1 cellular context compared by ENCODE assay signal in genomic region chr15:74773329-74773728, GRCh38.
TF ChIP-seq lines count a peak whose summit lies in the region.

No MANE protein-coding gene starts in this region.

TF ChIP-seq in GM12878, 131 proteins besides CTCF, POLR2A, EP300 and RAD21:
- TF ChIP-seq LARP7 (IDR thresholded peaks at IDR 0.05): no peak
- TF ChIP-seq TAF1 (IDR thresholded peaks at IDR 0.05; ENCODE audit: borderline replicate concordance, low read depth, low read length): no peak
- no peak for TF ChIP-seq STAT3 (IDR thresholded peaks at IDR 0.05; ENCODE audit: low read depth, low read length)
- TF ChIP-seq PML (IDR thresholded peaks at IDR 0.05; ENCODE audit: low read length): no peak
- no peak for TF ChIP-seq NFXL1 (IDR thresholded peaks at IDR 0.05; ENCODE audit: borderline replicate concordance)
- TF ChIP-seq BACH1 (IDR thresholded peaks at IDR 0.05; ENCODE audit: borderline replicate concordance): no peak
- TF ChIP-seq SMAD5 (IDR thresholded peaks at IDR 0.05; ENCODE audit: low read depth): no peak
- no peak for TF ChIP-seq E2F4 (IDR thresholded peaks at IDR 0.05; ENCODE audit: low read depth, low read length)
- no peak for TF ChIP-seq TCF12 (IDR thresholded peaks at IDR 0.05; ENCODE audit: low read depth, low read length)
- no peak for TF ChIP-seq KDM1A (IDR thresholded peaks at IDR 0.05; ENCODE audit: borderline replicate concordance)
- TF ChIP-seq E2F8 (IDR thresholded peaks at IDR 0.05; ENCODE audit: low read depth, partially characterized antibody): no peak
- TF ChIP-seq, protein P1, sequence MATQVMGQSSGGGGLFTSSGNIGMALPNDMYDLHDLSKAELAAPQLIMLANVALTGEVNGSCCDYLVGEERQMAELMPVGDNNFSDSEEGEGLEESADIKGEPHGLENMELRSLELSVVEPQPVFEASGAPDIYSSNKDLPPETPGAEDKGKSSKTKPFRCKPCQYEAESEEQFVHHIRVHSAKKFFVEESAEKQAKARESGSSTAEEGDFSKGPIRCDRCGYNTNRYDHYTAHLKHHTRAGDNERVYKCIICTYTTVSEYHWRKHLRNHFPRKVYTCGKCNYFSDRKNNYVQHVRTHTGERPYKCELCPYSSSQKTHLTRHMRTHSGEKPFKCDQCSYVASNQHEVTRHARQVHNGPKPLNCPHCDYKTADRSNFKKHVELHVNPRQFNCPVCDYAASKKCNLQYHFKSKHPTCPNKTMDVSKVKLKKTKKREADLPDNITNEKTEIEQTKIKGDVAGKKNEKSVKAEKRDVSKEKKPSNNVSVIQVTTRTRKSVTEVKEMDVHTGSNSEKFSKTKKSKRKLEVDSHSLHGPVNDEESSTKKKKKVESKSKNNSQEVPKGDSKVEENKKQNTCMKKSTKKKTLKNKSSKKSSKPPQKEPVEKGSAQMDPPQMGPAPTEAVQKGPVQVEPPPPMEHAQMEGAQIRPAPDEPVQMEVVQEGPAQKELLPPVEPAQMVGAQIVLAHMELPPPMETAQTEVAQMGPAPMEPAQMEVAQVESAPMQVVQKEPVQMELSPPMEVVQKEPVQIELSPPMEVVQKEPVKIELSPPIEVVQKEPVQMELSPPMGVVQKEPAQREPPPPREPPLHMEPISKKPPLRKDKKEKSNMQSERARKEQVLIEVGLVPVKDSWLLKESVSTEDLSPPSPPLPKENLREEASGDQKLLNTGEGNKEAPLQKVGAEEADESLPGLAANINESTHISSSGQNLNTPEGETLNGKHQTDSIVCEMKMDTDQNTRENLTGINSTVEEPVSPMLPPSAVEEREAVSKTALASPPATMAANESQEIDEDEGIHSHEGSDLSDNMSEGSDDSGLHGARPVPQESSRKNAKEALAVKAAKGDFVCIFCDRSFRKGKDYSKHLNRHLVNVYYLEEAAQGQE (IDR thresholded peaks at IDR 0.05; ENCODE audit: low read depth, low read length): no peak
- TF ChIP-seq CREB1 (IDR thresholded peaks at IDR 0.05; ENCODE audit: low read depth): no peak
- TF ChIP-seq, protein P2, sequence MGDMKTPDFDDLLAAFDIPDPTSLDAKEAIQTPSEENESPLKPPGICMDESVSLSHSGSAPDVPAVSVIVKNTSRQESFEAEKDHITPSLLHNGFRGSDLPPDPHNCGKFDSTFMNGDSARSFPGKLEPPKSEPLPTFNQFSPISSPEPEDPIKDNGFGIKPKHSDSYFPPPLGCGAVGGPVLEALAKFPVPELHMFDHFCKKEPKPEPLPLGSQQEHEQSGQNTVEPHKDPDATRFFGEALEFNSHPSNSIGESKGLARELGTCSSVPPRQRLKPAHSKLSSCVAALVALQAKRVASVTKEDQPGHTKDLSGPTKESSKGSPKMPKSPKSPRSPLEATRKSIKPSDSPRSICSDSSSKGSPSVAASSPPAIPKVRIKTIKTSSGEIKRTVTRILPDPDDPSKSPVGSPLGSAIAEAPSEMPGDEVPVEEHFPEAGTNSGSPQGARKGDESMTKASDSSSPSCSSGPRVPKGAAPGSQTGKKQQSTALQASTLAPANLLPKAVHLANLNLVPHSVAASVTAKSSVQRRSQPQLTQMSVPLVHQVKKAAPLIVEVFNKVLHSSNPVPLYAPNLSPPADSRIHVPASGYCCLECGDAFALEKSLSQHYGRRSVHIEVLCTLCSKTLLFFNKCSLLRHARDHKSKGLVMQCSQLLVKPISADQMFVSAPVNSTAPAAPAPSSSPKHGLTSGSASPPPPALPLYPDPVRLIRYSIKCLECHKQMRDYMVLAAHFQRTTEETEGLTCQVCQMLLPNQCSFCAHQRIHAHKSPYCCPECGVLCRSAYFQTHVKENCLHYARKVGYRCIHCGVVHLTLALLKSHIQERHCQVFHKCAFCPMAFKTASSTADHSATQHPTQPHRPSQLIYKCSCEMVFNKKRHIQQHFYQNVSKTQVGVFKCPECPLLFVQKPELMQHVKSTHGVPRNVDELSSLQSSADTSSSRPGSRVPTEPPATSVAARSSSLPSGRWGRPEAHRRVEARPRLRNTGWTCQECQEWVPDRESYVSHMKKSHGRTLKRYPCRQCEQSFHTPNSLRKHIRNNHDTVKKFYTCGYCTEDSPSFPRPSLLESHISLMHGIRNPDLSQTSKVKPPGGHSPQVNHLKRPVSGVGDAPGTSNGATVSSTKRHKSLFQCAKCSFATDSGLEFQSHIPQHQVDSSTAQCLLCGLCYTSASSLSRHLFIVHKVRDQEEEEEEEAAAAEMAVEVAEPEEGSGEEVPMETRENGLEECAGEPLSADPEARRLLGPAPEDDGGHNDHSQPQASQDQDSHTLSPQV (IDR thresholded peaks at IDR 0.05): no peak
- no peak for TF ChIP-seq CHD4 (IDR thresholded peaks at IDR 0.05)
- TF ChIP-seq RB1 (IDR thresholded peaks at IDR 0.05; ENCODE audit: borderline replicate concordance): no peak
- no peak for TF ChIP-seq BCLAF1 (IDR thresholded peaks at IDR 0.05)
